27 cellular contexts compared by ENCODE assay signal in the genomic region with DNA sequence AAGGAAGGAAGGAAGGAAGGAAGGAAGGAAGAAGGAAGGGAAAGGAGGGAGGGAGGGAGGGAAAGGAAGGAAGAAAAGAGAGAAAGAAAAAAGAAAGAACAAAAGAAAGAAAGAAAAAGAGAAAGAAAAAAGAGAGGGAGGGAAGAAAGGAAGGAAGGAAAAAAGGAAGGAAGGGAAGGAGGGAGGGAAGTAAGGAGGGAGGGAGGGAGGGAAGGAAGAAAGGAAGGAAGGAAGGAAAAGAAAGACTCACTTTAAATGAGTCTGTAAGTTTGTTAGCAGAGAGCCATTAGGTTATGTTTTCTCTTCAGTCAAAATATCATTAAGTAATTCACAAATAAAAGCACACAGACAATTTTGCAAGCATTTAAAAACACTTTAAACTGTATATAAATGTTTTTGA.
"Had no signal": no experiment of that assay in that cellular context is flagged by ENCODE, and none has a peak within 500 bp of the region (broad histone marks: within the 10 kb centered on the region; RNA-seq: fewer than 3 reads in every experiment).

No MANE protein-coding gene starts in this region.

- H3K4me1 ChIP-seq: stomach, suprapubic skin, transverse colon, upper lobe of left lung, upper lobe of right lung, uterus, vagina had no signal

- ATAC-seq: stimulated activated effector memory CD8-positive, alpha-beta T cell treated with anti-CD3 and anti-CD28 coated beads, Interleukin-12 subunit alpha, Interleukin-12 subunit beta, amount 100 ng/mL, for 72 hours; stimulated activated memory B cell treated with anti-CD40 and anti-IgM and Interleukin-4, amounts not matched to agents 10 μg/mL and 1 μg/mL and 100 μg/mL, for 72 hours; stimulated activated naive B cell treated with anti-CD40 and anti-IgM and Interleukin-4, amounts not matched to agents 10 μg/mL and 1 μg/mL and 100 μg/mL, for 72 hours; stimulated activated naive CD8-positive, alpha-beta T cell treated with anti-CD3 and anti-CD28 coated beads, Interleukin-15, amount 100 ng/mL, for 72 hours; stimulated activated naive CD8-positive, alpha-beta T cell treated with anti-CD3 and anti-CD28 coated beads, Interleukin-15, Interleukin-2, amounts not matched to agents 100 U/mL and 50 U/mL, for 24 hours; upper lobe of right lung had no signal

- H3K36me3 ChIP-seq: stomach, suprapubic skin, thoracic aorta, thyroid gland, tibial artery, tibial nerve, transverse colon, upper lobe of left lung, upper lobe of right lung, uterus, vagina had no signal

- FAIRE-seq: urothelium cell line had no signal

- H3K9me3 ChIP-seq: stomach, suprapubic skin, testis, thoracic aorta, thyroid gland, tibial artery, tibial nerve, transverse colon, upper lobe of left lung, upper lobe of right lung, uterus, vagina had no signal

- H3K27ac ChIP-seq: stomach, suprapubic skin, testis, thoracic aorta, thyroid gland, tibial artery, tibial nerve, transverse colon, upper lobe of left lung, upper lobe of right lung, uterus, vagina had no signal

- H3K4me3 ChIP-seq: stomach, suprapubic skin, testis, thoracic aorta, thyroid gland, tibial artery, tibial nerve, transverse colon, upper lobe of left lung, upper lobe of right lung, uterus, vagina had no signal

- H3K27me3 ChIP-seq: stomach, suprapubic skin, testis, thyroid gland, tibial artery, tibial nerve, transverse colon, upper lobe of left lung, upper lobe of right lung, uterus, vagina had no signal

- DNase-seq: stimulated activated CD4-positive, alpha-beta T cell treated with anti-CD3 and anti-CD28 coated beads, Interleukin-2, amount 100 ng/mL, for 48 hours; stimulated activated CD4-positive, alpha-beta T cell treated with anti-CD3 and anti-CD28 coated beads, Interleukin-4, amount 100 ng/mL, for 1 hour; stimulated activated CD4-positive, alpha-beta T cell treated with anti-CD3 and anti-CD28 coated beads, Interleukin-4, amount 100 ng/mL, for 24 hours; stimulated activated CD4-positive, alpha-beta T cell treated with anti-CD3 and anti-CD28 coated beads, Interleukin-4, amount 100 ng/mL, for 4 hours; stimulated activated CD8-positive, alpha-beta memory T cell treated with anti-CD3 and anti-CD28 coated beads, Interleukin-4, amount 100 ng/mL, for 48 hours; stimulated activated naive B cell treated with anti-CD40 and anti-IgM and Interleukin-4, amounts not matched to agents 10 μg/mL and 1 μg/mL and 100 μg/mL, for 72 hours; stimulated activated naive CD4-positive, alpha-beta T cell; stimulated activated naive CD4-positive, alpha-beta T cell treated with Interleukin-2 at 50 U/mL for 16 hours; stimulated activated naive CD8-positive, alpha-beta T cell treated with anti-CD3 and anti-CD28 coated beads, Interleukin-15, amount 100 ng/mL, for 72 hours; stimulated activated naive CD8-positive, alpha-beta T cell treated with anti-CD3 and anti-CD28 coated beads, Interleukin-15, Interleukin-2, amounts not matched to agents 100 U/mL and 50 U/mL, for 24 hours; stomach; substantia nigra; testis; thyroid gland; tibial artery; transverse colon; trophoblast cell; upper lobe of left lung; upper lobe of right lung; uterus had no signal
